ENCODE assay signal across 18 cellular contexts in the genomic region with DNA sequence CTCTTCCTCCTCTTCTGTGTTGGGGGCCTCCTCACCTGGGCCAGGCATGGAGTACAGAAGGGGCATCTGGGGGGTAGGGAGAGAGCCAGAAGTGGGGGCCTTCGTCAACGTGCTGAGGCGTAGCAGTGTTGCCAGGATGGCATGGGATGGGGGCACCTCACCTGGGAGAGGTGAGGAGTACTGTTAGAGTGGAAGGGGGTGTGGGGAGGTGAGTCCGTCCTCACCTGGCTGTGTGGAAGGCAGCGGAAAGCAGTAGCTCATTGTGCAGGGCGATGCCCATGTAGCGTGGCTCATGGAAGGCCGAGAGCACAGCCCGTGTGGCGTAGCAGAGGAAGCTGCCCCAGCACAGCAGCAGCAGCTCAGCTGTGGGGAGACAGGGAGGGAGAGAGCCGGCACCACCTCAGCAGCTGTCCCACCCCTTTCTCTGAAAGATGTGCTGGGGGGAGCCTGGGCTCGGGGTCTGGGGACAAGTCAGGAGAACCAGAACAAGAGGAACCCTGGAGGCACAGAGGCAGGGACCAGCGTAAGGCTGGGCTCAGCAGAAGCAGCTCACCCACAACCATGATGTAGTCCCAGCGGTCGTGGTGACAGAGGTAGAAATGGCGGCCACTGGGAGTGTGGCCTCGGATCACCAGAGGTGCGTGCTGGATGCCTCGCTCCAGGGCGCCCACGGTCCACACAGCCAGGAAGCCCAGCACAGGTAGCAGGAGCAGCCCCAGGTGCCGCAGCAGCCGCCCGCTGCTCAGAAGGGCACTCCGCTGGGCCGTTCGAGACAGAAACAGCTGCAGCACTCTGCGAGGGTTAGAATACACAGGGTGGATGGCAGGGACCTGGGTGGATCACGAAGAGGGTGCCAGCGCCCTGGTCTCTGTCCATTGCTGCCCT. TPM values are rescaled to one million over a fixed set of nuclear protein-coding genes. Genes with fewer than 3 reads are reported as not detected.
"Had no signal": no experiment of that assay in that cellular context is flagged by ENCODE, and none has a peak within 500 bp of the region (broad histone marks: within the 10 kb centered on the region; RNA-seq: fewer than 3 reads in every experiment).

No MANE protein-coding gene starts in this region.

- ATAC-seq: gastrocnemius medialis; mucosa of descending colon; naive thymus-derived CD8-positive, alpha-beta T cell; stimulated activated memory B cell treated with anti-CD40 and anti-IgM and Interleukin-4, amounts not matched to agents 10 μg/mL and 1 μg/mL and 100 μg/mL, for 72 hours had no signal

- FAIRE-seq: pancreas had no signal

- H3K9me3 ChIP-seq: esophagus muscularis mucosa, gastrocnemius medialis, heart right ventricle, mucosa of descending colon, pancreas, tibial artery, upper lobe of right lung, vagina had no signal

- H3K27ac ChIP-seq: epithelial cell of prostate, esophagus muscularis mucosa, gastrocnemius medialis, heart right ventricle, pancreas, tibial artery, upper lobe of right lung, vagina had no signal

- H3K4me3 ChIP-seq: esophagus muscularis mucosa, gastrocnemius medialis, heart right ventricle, mucosa of descending colon, pancreas, tibial artery, upper lobe of right lung, vagina had no signal

- H3K36me3 ChIP-seq: esophagus muscularis mucosa, gastrocnemius medialis, heart right ventricle, pancreas, tibial artery, upper lobe of right lung, vagina had no signal

- H3K4me1 ChIP-seq: esophagus muscularis mucosa, gastrocnemius medialis, heart right ventricle, pancreas, tibial artery, upper lobe of right lung, vagina had no signal

- H3K27me3 ChIP-seq: gastrocnemius medialis, pancreas, vagina had no signal

- DNase-seq: effector memory CD4-positive, alpha-beta T cell; gastrocnemius medialis; heart right ventricle; kidney glomerular epithelial cell; mammary epithelial cell; mucosa of descending colon; naive thymus-derived CD8-positive, alpha-beta T cell; right cardiac atrium; stimulated activated CD4-positive, alpha-beta T cell treated with anti-CD3 and anti-CD28 coated beads, Interleukin-1b, Interleukin-23, amount 100 ng/mL, for 48 hours; stimulated activated CD4-positive, alpha-beta T cell treated with anti-CD3 and anti-CD28 coated beads, Interleukin-4, amount 100 ng/mL, for 24 hours; tibial artery; upper lobe of right lung had no signal

RNA-seq across cellular contexts. Expression of gene GPR179, which starts 9.0 kb away (rescaled TPM):
- total RNA-seq: mammary epithelial cell, vagina had no signal
- polyA plus RNA-seq: naive thymus-derived CD8-positive, alpha-beta T cell; neural cell had no signal
